15 cellular contexts compared by ENCODE assay signal in genomic region chr12:24363177-24363754, GRCh38.
DNase-seq lines count a peak whose midpoint lies in the region; ATAC-seq and TF ChIP-seq lines count a peak whose summit lies in the region.
"Had no signal": no experiment of that assay in that cellular context is flagged by ENCODE, and none has a peak within 500 bp of the region (broad histone marks: within the 10 kb centered on the region; RNA-seq: fewer than 3 reads in every experiment).

No MANE protein-coding gene starts in this region.

- no peak overlapping the region for H3K4me3 Mint-ChIP-seq in neural crest cell
- H3K4me3 Mint-ChIP-seq: endodermal cell, mesothelial cell of epicardium had no signal

- DNase-seq in Right ventricle myocardium inferior (ENCODE audit: missing footprints) = peak; percentile 54
- DNase-seq in right atrium auricular region (ENCODE audit: low spot score) = no peak
- peak; percentile 68 for DNase-seq in NCI-H128 (lab: John Stamatoyannopoulos, UW; ENCODE audit: unreplicated experiment)
- DNase-seq in NCI-H510A treated with DMSO at 0.1 percent for 48 hours (lab: John Stamatoyannopoulos, UW) = peak; percentile 63
- no peak for DNase-seq in neural crest cell (ENCODE audit: low read depth, low spot score)
- DNase-seq in SIG-M5 (lab: John Stamatoyannopoulos, UW) = no peak
- DNase-seq in effector CD4-positive, alpha-beta T cell = no peak
- DNase-seq in central memory CD4-positive, alpha-beta T cell = no peak
- DNase-seq: activated CD8-positive, alpha-beta memory T cell treated with anti-CD3 and anti-CD28 coated beads, Interleukin-2, amount 50 U/mL, for 48 hours; endodermal cell; HCEC 1CT; retina; T-helper 9 cell had no signal

- TF ChIP-seq CTCF in right atrium auricular region (IDR thresholded peaks at IDR 0.05) (no peak), neural crest cell (conservative IDR thresholded peaks at IDR 0.05) (no peak)

- H3K9me3 ChIP-seq in right atrium auricular region = no peaks in the 10 kb centered on the region

- peak overlapping the region; percentile 85 for H3K27ac Mint-ChIP-seq in neural crest cell (ENCODE audit: unreplicated experiment)
- H3K27ac Mint-ChIP-seq: endodermal cell, mesothelial cell of epicardium had no signal

- H3K9me3 Mint-ChIP-seq in neural crest cell = no peaks in the 10 kb centered on the region
- H3K9me3 Mint-ChIP-seq: endodermal cell, mesothelial cell of epicardium had no signal

- intact Hi-C loops in Right ventricle myocardium inferior (cut with DNase I) = no loop called here

- no peaks in the 10 kb centered on the region for H3K27me3 ChIP-seq in right atrium auricular region
- H3K27me3 ChIP-seq: hepatocyte had no signal

- H3K4me1 Mint-ChIP-seq in neural crest cell = peaks cover 65% of the 10 kb centered on the region

- ATAC-seq in Right ventricle myocardium inferior = no peak

- no peaks in the 10 kb centered on the region for H3K4me1 ChIP-seq in right atrium auricular region

- no peak overlapping the region for H3K27ac ChIP-seq in right atrium auricular region
- H3K27ac ChIP-seq: hepatocyte had no signal

- H3K4me3 ChIP-seq in right atrium auricular region = no peak overlapping the region
- H3K4me3 ChIP-seq: hepatocyte had no signal

- peaks cover under 1% of the 10 kb centered on the region for H3K36me3 Mint-ChIP-seq in neural crest cell (ENCODE audit: low read depth)
- H3K36me3 Mint-ChIP-seq: mesothelial cell of epicardium had no signal

- H3K36me3 ChIP-seq in right atrium auricular region = no peaks in the 10 kb centered on the region

- no peaks in the 10 kb centered on the region for H3K27me3 Mint-ChIP-seq in neural crest cell (ENCODE audit: low read depth)

Comparison
In these comparisons a context has a peak if more than half of its experiments do, and no peak if none do; other contexts are left out.
1. DNase-seq: peak in Right ventricle myocardium inferior (single experiment), NCI-H128 (single experiment) and NCI-H510A treated with DMSO at 0.1 percent for 48 hours (single experiment); none in right atrium auricular region (single experiment), neural crest cell (single experiment), SIG-M5 (single experiment), effector CD4-positive, alpha-beta T cell (single experiment) and central memory CD4-positive, alpha-beta T cell (single experiment).